31 cellular contexts compared by ENCODE assay signal in genomic region chr11:60854140-60854846, GRCh38. TPM values are rescaled to one million over a fixed set of nuclear protein-coding genes. Genes with fewer than 3 reads are reported as not detected.
A peak's percentile ranks its signal among the peaks of the same experiment; 100 is the strongest.
DNase-seq lines count a peak whose midpoint lies in the region; ATAC-seq, FAIRE-seq and TF ChIP-seq lines count a peak whose summit lies in the region.
"Had no signal": no experiment of that assay in that cellular context is flagged by ENCODE, and none has a peak within 500 bp of the region (broad histone marks: within the 10 kb centered on the region; RNA-seq: fewer than 3 reads in every experiment).

No MANE protein-coding gene starts in this region.

- in situ Hi-C loops in HepG2 (cut with HindIII; ENCODE audit: extremely low pct_ligation_motif_present, low pct_unique_long_range_greater_than_20kb), result no loop called here

- H3K79me2 ChIP-seq in HepG2 (ENCODE audit: insufficient read depth, low read length), result no peaks in the 10 kb centered on the region

- H3K9ac ChIP-seq in HepG2 (ENCODE audit: insufficient read depth, low read depth, low read length) (no peak overlapping the region), duodenal mucosa (ENCODE audit: low read depth in 1 of 2, low read length in 2 of 2) (peak overlapping the region in 1 of 2 donors; percentile 5)

- TF ChIP-seq CTCF in HepG2 (CRISPR knock-in tag; IDR thresholded peaks at IDR 0.05) (no peak), right lobe of liver (IDR thresholded peaks at IDR 0.05) (no peak), NB4 (IDR thresholded peaks at IDR 0.05; ENCODE audit: low read depth, low read length) (no peak), spleen (IDR thresholded peaks at IDR 0.05 in 8 of 11, conservative IDR thresholded peaks at IDR 0.05 in 3 of 11) (no peak)

- H3K4me3 Mint-ChIP-seq in activated T-cell treated with anti-CD3 and anti-CD28 coated beads, Interleukin-2, amount 50 U/mL, for 4 hours, result no peak overlapping the region
- H3K4me3 Mint-ChIP-seq: neural crest cell; stimulated activated naive B cell treated with anti-CD40 and anti-IgM and Interleukin-4, amounts not matched to agents 10 μg/mL and 1 μg/mL and 100 μg/mL, for 72 hours had no signal

- no TSS peak for BruUV-seq in HepG2 (replicated peaks; lab: Mats Ljungman, UMichigan)

- intact Hi-C loops in HepG2 (cut with micrococcal nuclease; ENCODE audit: unreplicated experiment) (no loop called here), right lobe of liver (cut with DNase I) (no loop called here), spleen (cut with DNase I; ENCODE audit: low total_unique reads) (no loop called here)

- WGBS in HepG2 (ENCODE audit: low lambda C conversion rate), result 85% methylated on average over 8 of the region's 8 CpGs
- 74% methylated on average over 3 of the region's 8 CpGs for whole genome bisulfite sequencing in right lobe of liver (ENCODE audit: insufficient coverage, low coverage, low lambda C conversion rate, missing lambda C conversion rate)
- 39 to 53% (median 45%) methylated on average over 6 to 8 of the region's 8 CpGs for WGBS in spleen, 5 donors

- H3K36me3 ChIP-seq in HepG2 (replicated peaks in 1 of 2; ENCODE audit: control insufficient read depth in 1 of 2, insufficient read depth in 2 of 2, low read length in 2 of 2), result peaks cover 17 to 29% of the 10 kb centered on the region in 2 experiments; a peak in 4 of 5 replicates
- H3K36me3 ChIP-seq in right lobe of liver, result peaks cover 0 to 3% (median 0%) of the 10 kb centered on the region in 4 donors
- peaks cover 4 to 27% of the 10 kb centered on the region in 2 donors for H3K36me3 ChIP-seq in duodenal mucosa (ENCODE audit: control insufficient read depth in 1 of 2, insufficient read depth in 2 of 2, low read length in 2 of 2)
- peaks cover 0 to 46% (median 36%) of the 10 kb centered on the region in 6 donors for H3K36me3 ChIP-seq in spleen

- H3K27me3 Mint-ChIP-seq in activated T-cell treated with anti-CD3 and anti-CD28 coated beads, Interleukin-2, amount 50 U/mL, for 4 hours (ENCODE audit: low read depth), result no peaks in the 10 kb centered on the region
- H3K27me3 Mint-ChIP-seq: stimulated activated naive B cell treated with anti-CD40 and anti-IgM and Interleukin-4, amounts not matched to agents 10 μg/mL and 1 μg/mL and 100 μg/mL, for 72 hours had no signal

- DNase-seq in HepG2 (ENCODE audit: low spot score) (no peak), right lobe of liver (no peak), NB4 (ENCODE audit: low read depth) (peak; percentile 66), spleen (peak; percentile 7), frontal cortex (ENCODE audit: low spot score in 2 of 2) (no peak)
- no peak for DNase-seq in activated T-cell treated with anti-CD3 and anti-CD28 coated beads, Interleukin-2, amount 50 U/mL, for 4 hours
- DNase-seq: activated CD4-positive, alpha-beta T cell treated with anti-CD3 and anti-CD28 coated beads for 1 hour; activated CD8-positive, alpha-beta memory T cell treated with anti-CD3 and anti-CD28 coated beads for 24 hours; activated naive CD4-positive, alpha-beta T cell; cerebellar nuclear complex; MG63; NCI-H1417 treated with DMSO at 0.1 percent for 48 hours; NCI-H2081; NCI-H2227 treated with DMSO at 0.1 percent for 48 hours; pancreas; sigmoid colon; stimulated activated naive B cell treated with anti-CD40 and anti-IgM and Interleukin-4, amounts not matched to agents 10 μg/mL and 1 μg/mL and 100 μg/mL, for 72 hours had no signal

- H3K4me1 Mint-ChIP-seq in activated T-cell treated with anti-CD3 and anti-CD28 coated beads, Interleukin-2, amount 50 U/mL, for 4 hours (ENCODE audit: low read depth), result peaks cover 16% of the 10 kb centered on the region

- H3K9me3 Mint-ChIP-seq in activated T-cell treated with anti-CD3 and anti-CD28 coated beads, Interleukin-2, amount 50 U/mL, for 4 hours, result no peaks in the 10 kb centered on the region
- H3K9me3 Mint-ChIP-seq: neural crest cell; stimulated activated naive B cell treated with anti-CD40 and anti-IgM and Interleukin-4, amounts not matched to agents 10 μg/mL and 1 μg/mL and 100 μg/mL, for 72 hours had no signal

- peak overlapping the region; percentile 81; the same call in 1 of the 2 replicates for H3K4me2 ChIP-seq in HepG2 (ENCODE audit: low read depth, low read length)

- CTCF ChIA-PET in HepG2 (lab: Yijun Ruan, JAX; ENCODE audit: low intra/inter-chr PET ratio, low total read pairs), result no interaction called here

- H3K9me3 ChIP-seq in HepG2 (ENCODE audit: low read length), result no peaks in the 10 kb centered on the region
- H3K9me3 ChIP-seq in right lobe of liver, result no peaks in the 10 kb centered on the region
- H3K9me3 ChIP-seq in duodenal mucosa (ENCODE audit: control insufficient read depth in 1 of 2, low read length in 2 of 2), result no peaks in the 10 kb centered on the region
- H3K9me3 ChIP-seq in spleen, result no peaks in the 10 kb centered on the region
- H3K9me3 ChIP-seq: MG63, mucosa of descending colon, pancreas, sigmoid colon, suprapubic skin had no signal

- no peak for TF ChIP-seq RAD21 in HepG2 (CRISPR knock-in tag; IDR thresholded peaks at IDR 0.05)

- POLR2A ChIA-PET in HepG2 (lab: Yijun Ruan, JAX), result interaction anchor here (1.0 to 2.6 kb wide), 3 partner anchors 9 to 12 kb away, joined by 3 to 26 read pairs (median 3); no protein-coding TSS in a partner anchor

- TF ChIP-seq POLR2A in HepG2 (IDR thresholded peaks at IDR 0.05; ENCODE audit: insufficient read depth in 1 of 2, low read depth in 2 of 2, low read length in 2 of 2), result no peak
- no peak for TF ChIP-seq POLR2A in right lobe of liver (IDR thresholded peaks at IDR 0.05)
- no peak for TF ChIP-seq POLR2A in NB4 (IDR thresholded peaks at IDR 0.05; ENCODE audit: extremely low read depth, insufficient read length)
- TF ChIP-seq POLR2A in spleen (IDR thresholded peaks at IDR 0.05), result no peak

- H3K4me1 ChIP-seq in HepG2 (ENCODE audit: insufficient read depth, low read length) (peaks cover 57% of the 10 kb centered on the region), right lobe of liver (peaks cover 0 to 5% (median 0%) of the 10 kb centered on the region in 4 donors), duodenal mucosa (ENCODE audit: control insufficient read depth in 1 of 2, insufficient read depth in 2 of 2, low read length in 2 of 2) (peaks cover 25 to 43% of the 10 kb centered on the region in 2 donors), spleen (peaks cover 0 to 12% (median 4%) of the 10 kb centered on the region in 6 donors)
- H3K4me1 ChIP-seq: pancreas, sigmoid colon, suprapubic skin had no signal

- peaks cover 16% of the 10 kb centered on the region for H3K36me3 Mint-ChIP-seq in activated T-cell treated with anti-CD3 and anti-CD28 coated beads, Interleukin-2, amount 50 U/mL, for 4 hours (ENCODE audit: insufficient read depth)

- FAIRE-seq in HepG2 (lab: Jason Lieb, UNC), result no peak
- FAIRE-seq in frontal cortex (lab: Jason Lieb, UNC), result no peak
- FAIRE-seq: endothelial cell of umbilical vein, GM12891, islet of Langerhans, pancreas had no signal

- TF ChIP-seq EP300 in HepG2 (IDR thresholded peaks at IDR 0.05; ENCODE audit: low read depth in 2 of 2, low read length in 2 of 2) (no peak), HepG2 (CRISPR knock-in tag; IDR thresholded peaks at IDR 0.05; ENCODE audit: borderline replicate concordance) (no peak)

- no peak for ATAC-seq in HepG2
- no peak for ATAC-seq in right lobe of liver
- ATAC-seq in activated T-cell treated with anti-CD3 and anti-CD28 coated beads, Interleukin-2, amount 50 U/mL, for 4 hours, result no peak
- ATAC-seq in HG03565 (IDR thresholded peaks at IDR 0.05; ENCODE audit: unreplicated experiment), result no peak
- ATAC-seq: mucosa of descending colon; Panc1; pancreas; stimulated activated naive B cell treated with anti-CD40 and anti-IgM and Interleukin-4, amounts not matched to agents 10 μg/mL and 1 μg/mL and 100 μg/mL, for 72 hours had no signal

- H2AFZ ChIP-seq in HepG2 (ENCODE audit: low read length), result no peak overlapping the region

- H3K4me3 ChIP-seq in HepG2 (replicated peaks in 1 of 3; ENCODE audit: insufficient read depth in 1 of 3, low read depth in 2 of 3, low read length in 3 of 3), result 0 out of 6 replicates have a peak overlapping the region, but pooled peaks of 1 of the 3 experiments have one; percentile 49
- no peak overlapping the region for H3K4me3 ChIP-seq in right lobe of liver
- H3K4me3 ChIP-seq in NB4 (ENCODE audit: low read depth, low read length), result no peak overlapping the region
- peak overlapping the region; percentile 24 to 58 for H3K4me3 ChIP-seq in duodenal mucosa (ENCODE audit: low read depth in 1 of 2, low read length in 2 of 2)
- no peak overlapping the region for H3K4me3 ChIP-seq in spleen
- H3K4me3 ChIP-seq: MG63, mucosa of descending colon, pancreas, sigmoid colon, suprapubic skin had no signal

- H4K20me1 ChIP-seq in HepG2 (ENCODE audit: insufficient read depth, low read length), result no peaks in the 10 kb centered on the region

- H3K27ac ChIP-seq in HepG2 (ENCODE audit: extremely low read length, insufficient read depth, low read length) (no peak overlapping the region), right lobe of liver (no peak overlapping the region), duodenal mucosa (ENCODE audit: low read depth, low read length) (no peak overlapping the region), spleen (no peak overlapping the region)
- H3K27ac ChIP-seq: pancreas, sigmoid colon, suprapubic skin had no signal

- no peaks in the 10 kb centered on the region for H3K27me3 ChIP-seq in HepG2 (ENCODE audit: control insufficient read depth in 1 of 2, insufficient read depth in 2 of 2, low read length in 2 of 2)
- H3K27me3 ChIP-seq in right lobe of liver, result no peaks in the 10 kb centered on the region
- no peaks in the 10 kb centered on the region for H3K27me3 ChIP-seq in duodenal mucosa (ENCODE audit: control insufficient read depth in 1 of 2, insufficient read depth in 2 of 2, low read length in 2 of 2)
- no peaks in the 10 kb centered on the region for H3K27me3 ChIP-seq in spleen (replicated peaks in 1 of 7)
- H3K27me3 ChIP-seq: dorsolateral prefrontal cortex, MG63, pancreas, suprapubic skin had no signal

RNA-seq across cellular contexts. Expression of gene PTGDR2, which starts 1.5 kb away (rescaled TPM):
- total RNA-seq in HepG2 (2016; rRNA removed; fragmentation: Illumina TruSeq; extraction: Trizol) (1.0 and 2.5 TPM in 2 replicates), right lobe of liver (under 1 TPM in 5 of 6 experiments, not detected in 1; 0.07 to 0.18 (median 0.12) TPM), spleen (1 to 10 TPM in 1 of 7 donors, under 1 TPM in 5, not detected in 1; 0.16 to 1.1 (median 0.48) TPM), frontal cortex (1.6 TPM)
- total RNA-seq in HepG2 (2016; cell fraction: cytosol; rRNA removed; fragmentation: Illumina TruSeq; extraction: Trizol; ENCODE audit: low read depth), result 0.40 and 0.53 TPM in 2 replicates
- 1.1 and 2.4 TPM in 2 replicates for total RNA-seq in HepG2 (2016; cell fraction: insoluble cytoplasmic fraction; rRNA removed; fragmentation: Illumina TruSeq; extraction: Trizol)
- 1.1 and 1.3 TPM in 2 replicates for total RNA-seq in HepG2 (2016; cell fraction: membrane; rRNA removed; fragmentation: Illumina TruSeq; extraction: Trizol)
- 1.8 and 2.0 TPM in 2 replicates for total RNA-seq in HepG2 (2016; cell fraction: nucleus; rRNA removed; fragmentation: Illumina TruSeq; extraction: Trizol)
- polyA plus RNA-seq in HepG2 (2011; rRNA removed) (1.9 and 2.1 TPM in 2 replicates), spleen (under 1 TPM; 0.10 to 0.22 (median 0.14) TPM)
- polyA plus RNA-seq in HepG2 (2011; cell fraction: cytosol; rRNA removed), result 1.9 and 2.2 TPM in 2 replicates
- polyA plus RNA-seq in HepG2 (2011; cell fraction: nucleus; rRNA removed), result 1.7 and 1.8 TPM in 2 replicates
- 1.7 and 2.1 TPM in 2 replicates for polyA plus RNA-seq in HepG2 (2012)
- 0.24 and 0.38 TPM in 2 replicates for polyA plus RNA-seq in HepG2 (2016; cell fraction: cytosol; fragmentation: Illumina TruSeq; extraction: Trizol; ENCODE audit: low read depth)
- 1.1 and 1.2 TPM in 2 replicates for polyA plus RNA-seq in HepG2 (2016; cell fraction: insoluble cytoplasmic fraction; fragmentation: Illumina TruSeq; extraction: Trizol; ENCODE audit: low read depth)
- polyA plus RNA-seq in HepG2 (2016; cell fraction: membrane; fragmentation: Illumina TruSeq; extraction: Trizol; ENCODE audit: low read depth), result 0.70 and 0.73 TPM in 2 replicates
- 2.8 and 3.2 TPM in 2 replicates for polyA plus RNA-seq in HepG2 (2016; cell fraction: nucleus; fragmentation: Illumina TruSeq; extraction: Trizol; ENCODE audit: insufficient read depth, low read depth)
- 9.7 TPM in 1 of 2 replicates, not detected in the other for polyA minus RNA-seq in HepG2 (2011; rRNA and poly(A)+ RNA removed; ENCODE audit: low replicate concordance)
- 2.4 and 3.0 TPM in 2 replicates for polyA minus RNA-seq in HepG2 (2011; cell fraction: cytosol; rRNA and poly(A)+ RNA removed)
- polyA minus RNA-seq in HepG2 (2011; cell fraction: nucleus; rRNA and poly(A)+ RNA removed), result 0.64 and 0.99 TPM in 2 replicates
- under 1 TPM; 0.23 to 0.45 (median 0.35) TPM for total RNA-seq in activated T-cell treated with anti-CD3 and anti-CD28 coated beads, Interleukin-2, amount 50 U/mL, for 4 hours
- total RNA-seq: glomerular endothelial cell, H4 had no signal
- polyA plus RNA-seq: endothelial cell of umbilical vein had no signal

RNA-seq across cellular contexts. Expression of gene CCDC86, which starts 12.4 kb away (rescaled TPM):
- total RNA-seq in HepG2 (2016; rRNA removed; fragmentation: Illumina TruSeq; extraction: Trizol) (37.6 and 46.6 TPM in 2 replicates), right lobe of liver (10 to 100 TPM in 2 of 6 experiments, 1 to 10 TPM in 4; 4.9 to 17.8 (median 8.6) TPM), spleen (10 to 100 TPM in 6 of 7 donors, 1 to 10 TPM in 1; 8.3 to 21.6 (median 11.3) TPM), frontal cortex (2.9 TPM)
- total RNA-seq in HepG2 (2016; cell fraction: cytosol; rRNA removed; fragmentation: Illumina TruSeq; extraction: Trizol; ENCODE audit: low read depth), result 9.1 and 11.2 TPM in 2 replicates
- 39.4 and 39.7 TPM in 2 replicates for total RNA-seq in HepG2 (2016; cell fraction: insoluble cytoplasmic fraction; rRNA removed; fragmentation: Illumina TruSeq; extraction: Trizol)
- total RNA-seq in HepG2 (2016; cell fraction: membrane; rRNA removed; fragmentation: Illumina TruSeq; extraction: Trizol), result 22.6 and 23.6 TPM in 2 replicates
- 28.6 and 33.4 TPM in 2 replicates for total RNA-seq in HepG2 (2016; cell fraction: nucleus; rRNA removed; fragmentation: Illumina TruSeq; extraction: Trizol)
- polyA plus RNA-seq in HepG2 (2011; rRNA removed) (33.8 and 34.4 TPM in 2 replicates), spleen (10 to 100 TPM in 2 of 3 donors, 1 to 10 TPM in 1; 7.6 to 15.4 (median 13.3) TPM)
- polyA plus RNA-seq in HepG2 (2011; cell fraction: cytosol; rRNA removed), result 20.2 and 30.1 TPM in 2 replicates
- polyA plus RNA-seq in HepG2 (2011; cell fraction: nucleus; rRNA removed), result 36.2 and 51.2 TPM in 2 replicates
- 25.4 and 41.0 TPM in 2 replicates for polyA plus RNA-seq in HepG2 (2012)
- 24.5 and 27.7 TPM in 2 replicates for polyA plus RNA-seq in HepG2 (2016; cell fraction: cytosol; fragmentation: Illumina TruSeq; extraction: Trizol; ENCODE audit: low read depth)
- polyA plus RNA-seq in HepG2 (2016; cell fraction: insoluble cytoplasmic fraction; fragmentation: Illumina TruSeq; extraction: Trizol; ENCODE audit: low read depth), result 95.3 and 116 TPM in 2 replicates
- 36.9 and 39.7 TPM in 2 replicates for polyA plus RNA-seq in HepG2 (2016; cell fraction: membrane; fragmentation: Illumina TruSeq; extraction: Trizol; ENCODE audit: low read depth)
- 84.0 and 92.6 TPM in 2 replicates for polyA plus RNA-seq in HepG2 (2016; cell fraction: nucleus; fragmentation: Illumina TruSeq; extraction: Trizol; ENCODE audit: insufficient read depth, low read depth)
- polyA minus RNA-seq in HepG2 (2011; rRNA and poly(A)+ RNA removed; ENCODE audit: low replicate concordance), result 28.0 and 49.7 TPM in 2 replicates
- polyA minus RNA-seq in HepG2 (2011; cell fraction: cytosol; rRNA and poly(A)+ RNA removed), result 12.4 and 17.5 TPM in 2 replicates
- polyA minus RNA-seq in HepG2 (2011; cell fraction: nucleus; rRNA and poly(A)+ RNA removed), result 11.7 and 14.2 TPM in 2 replicates
- total RNA-seq in activated T-cell treated with anti-CD3 and anti-CD28 coated beads, Interleukin-2, amount 50 U/mL, for 4 hours, result 100 to 1,000 TPM; 182 to 218 (median 190) TPM

RNA-seq across cellular contexts. Expression of gene ZP1, which starts 13.0 kb away (rescaled TPM):
- total RNA-seq in HepG2 (2016; rRNA removed; fragmentation: Illumina TruSeq; extraction: Trizol), result not detected in 2 replicates
- not detected in 2 replicates for total RNA-seq in HepG2 (2016; cell fraction: cytosol; rRNA removed; fragmentation: Illumina TruSeq; extraction: Trizol; ENCODE audit: low read depth)
- total RNA-seq in HepG2 (2016; cell fraction: insoluble cytoplasmic fraction; rRNA removed; fragmentation: Illumina TruSeq; extraction: Trizol), result not detected in 2 replicates
- total RNA-seq in HepG2 (2016; cell fraction: membrane; rRNA removed; fragmentation: Illumina TruSeq; extraction: Trizol), result not detected in 2 replicates
- total RNA-seq in HepG2 (2016; cell fraction: nucleus; rRNA removed; fragmentation: Illumina TruSeq; extraction: Trizol), result not detected in 2 replicates
- 0.16 and 0.26 TPM in 2 replicates for polyA plus RNA-seq in HepG2 (2011; rRNA removed)
- 0.05 and 0.25 TPM in 2 replicates for polyA plus RNA-seq in HepG2 (2011; cell fraction: cytosol; rRNA removed)
- polyA plus RNA-seq in HepG2 (2011; cell fraction: nucleus; rRNA removed), result 0.82 and 1.1 TPM in 2 replicates
- not detected in 2 replicates for polyA plus RNA-seq in HepG2 (2012)
- not detected in 2 replicates for polyA plus RNA-seq in HepG2 (2016; cell fraction: cytosol; fragmentation: Illumina TruSeq; extraction: Trizol; ENCODE audit: low read depth)
- not detected in 2 replicates for polyA plus RNA-seq in HepG2 (2016; cell fraction: insoluble cytoplasmic fraction; fragmentation: Illumina TruSeq; extraction: Trizol; ENCODE audit: low read depth)
- not detected in 2 replicates for polyA plus RNA-seq in HepG2 (2016; cell fraction: membrane; fragmentation: Illumina TruSeq; extraction: Trizol; ENCODE audit: low read depth)
- polyA plus RNA-seq in HepG2 (2016; cell fraction: nucleus; fragmentation: Illumina TruSeq; extraction: Trizol; ENCODE audit: insufficient read depth, low read depth), result not detected in 2 replicates
- polyA minus RNA-seq in HepG2 (2011; rRNA and poly(A)+ RNA removed; ENCODE audit: low replicate concordance), result not detected in 2 replicates
- polyA minus RNA-seq in HepG2 (2011; cell fraction: cytosol; rRNA and poly(A)+ RNA removed), result not detected in 2 replicates
- polyA minus RNA-seq in HepG2 (2011; cell fraction: nucleus; rRNA and poly(A)+ RNA removed), result not detected in 2 replicates
- not detected for total RNA-seq in right lobe of liver
- total RNA-seq in spleen, result not detected
- polyA plus RNA-seq in spleen, result under 1 TPM in 2 of 3 donors, not detected in 1; 0.05 to 0.07 TPM
- not detected for total RNA-seq in frontal cortex
- not detected for total RNA-seq in activated T-cell treated with anti-CD3 and anti-CD28 coated beads, Interleukin-2, amount 50 U/mL, for 4 hours
- total RNA-seq: endothelial cell of umbilical vein, glomerular endothelial cell, liver, neural crest cell, pancreas, sigmoid colon, urinary bladder had no signal
- polyA plus RNA-seq: endothelial cell of umbilical vein, liver had no signal

RNA-seq across cellular contexts. Expression of gene PRPF19, which starts 52.1 kb away (rescaled TPM):
- total RNA-seq in HepG2 (2016; rRNA removed; fragmentation: Illumina TruSeq; extraction: Trizol) (91.1 and 115 TPM in 2 replicates), right lobe of liver (10 to 100 TPM; 45.5 to 82.6 (median 48.3) TPM), spleen (10 to 100 TPM; 58.7 to 81.1 (median 73.4) TPM), frontal cortex (37.5 TPM)
- 16.1 and 16.4 TPM in 2 replicates for total RNA-seq in HepG2 (2016; cell fraction: cytosol; rRNA removed; fragmentation: Illumina TruSeq; extraction: Trizol; ENCODE audit: low read depth)
- total RNA-seq in HepG2 (2016; cell fraction: insoluble cytoplasmic fraction; rRNA removed; fragmentation: Illumina TruSeq; extraction: Trizol), result 93.5 and 104 TPM in 2 replicates
- total RNA-seq in HepG2 (2016; cell fraction: membrane; rRNA removed; fragmentation: Illumina TruSeq; extraction: Trizol), result 37.9 and 40.5 TPM in 2 replicates
- 52.4 and 56.0 TPM in 2 replicates for total RNA-seq in HepG2 (2016; cell fraction: nucleus; rRNA removed; fragmentation: Illumina TruSeq; extraction: Trizol)
- polyA plus RNA-seq in HepG2 (2011; rRNA removed) (25.0 and 27.4 TPM in 2 replicates), spleen (10 to 100 TPM; 65.2 to 76.7 (median 66.4) TPM)
- 19.8 and 29.8 TPM in 2 replicates for polyA plus RNA-seq in HepG2 (2011; cell fraction: cytosol; rRNA removed)
- 32.6 and 32.8 TPM in 2 replicates for polyA plus RNA-seq in HepG2 (2011; cell fraction: nucleus; rRNA removed)
- polyA plus RNA-seq in HepG2 (2012), result 56.0 and 62.2 TPM in 2 replicates
- 14.7 and 16.9 TPM in 2 replicates for polyA plus RNA-seq in HepG2 (2016; cell fraction: cytosol; fragmentation: Illumina TruSeq; extraction: Trizol; ENCODE audit: low read depth)
- 125 and 138 TPM in 2 replicates for polyA plus RNA-seq in HepG2 (2016; cell fraction: insoluble cytoplasmic fraction; fragmentation: Illumina TruSeq; extraction: Trizol; ENCODE audit: low read depth)
- polyA plus RNA-seq in HepG2 (2016; cell fraction: membrane; fragmentation: Illumina TruSeq; extraction: Trizol; ENCODE audit: low read depth), result 33.6 and 36.5 TPM in 2 replicates
- polyA plus RNA-seq in HepG2 (2016; cell fraction: nucleus; fragmentation: Illumina TruSeq; extraction: Trizol; ENCODE audit: insufficient read depth, low read depth), result 76.8 and 76.9 TPM in 2 replicates
- 52.3 and 71.1 TPM in 2 replicates for polyA minus RNA-seq in HepG2 (2011; rRNA and poly(A)+ RNA removed; ENCODE audit: low replicate concordance)
- 22.3 and 28.6 TPM in 2 replicates for polyA minus RNA-seq in HepG2 (2011; cell fraction: cytosol; rRNA and poly(A)+ RNA removed)
- polyA minus RNA-seq in HepG2 (2011; cell fraction: nucleus; rRNA and poly(A)+ RNA removed), result 33.5 and 39.2 TPM in 2 replicates
- total RNA-seq in activated T-cell treated with anti-CD3 and anti-CD28 coated beads, Interleukin-2, amount 50 U/mL, for 4 hours, result 100 to 1,000 TPM; 297 to 335 (median 311) TPM

RNA-seq across cellular contexts. Expression of gene TMEM109, which starts 59.7 kb away (rescaled TPM):
- 10.7 and 18.0 TPM in 2 replicates for total RNA-seq in HepG2 (2016; rRNA removed; fragmentation: Illumina TruSeq; extraction: Trizol)
- total RNA-seq in HepG2 (2016; cell fraction: cytosol; rRNA removed; fragmentation: Illumina TruSeq; extraction: Trizol; ENCODE audit: low read depth), result 4.0 TPM in 2 replicates
- 10.2 and 18.3 TPM in 2 replicates for total RNA-seq in HepG2 (2016; cell fraction: insoluble cytoplasmic fraction; rRNA removed; fragmentation: Illumina TruSeq; extraction: Trizol)
- total RNA-seq in HepG2 (2016; cell fraction: membrane; rRNA removed; fragmentation: Illumina TruSeq; extraction: Trizol), result 8.4 and 9.5 TPM in 2 replicates
- total RNA-seq in HepG2 (2016; cell fraction: nucleus; rRNA removed; fragmentation: Illumina TruSeq; extraction: Trizol), result 14.1 and 14.6 TPM in 2 replicates
- polyA plus RNA-seq in HepG2 (2011; rRNA removed), result 7.7 and 12.2 TPM in 2 replicates
- polyA plus RNA-seq in HepG2 (2011; cell fraction: cytosol; rRNA removed), result 9.5 and 10.2 TPM in 2 replicates
- 5.5 and 8.4 TPM in 2 replicates for polyA plus RNA-seq in HepG2 (2011; cell fraction: nucleus; rRNA removed)
- 12.8 and 19.4 TPM in 2 replicates for polyA plus RNA-seq in HepG2 (2012)
- 3.7 TPM in 2 replicates for polyA plus RNA-seq in HepG2 (2016; cell fraction: cytosol; fragmentation: Illumina TruSeq; extraction: Trizol; ENCODE audit: low read depth)
- polyA plus RNA-seq in HepG2 (2016; cell fraction: insoluble cytoplasmic fraction; fragmentation: Illumina TruSeq; extraction: Trizol; ENCODE audit: low read depth), result 12.7 and 13.2 TPM in 2 replicates
- 8.3 and 10.0 TPM in 2 replicates for polyA plus RNA-seq in HepG2 (2016; cell fraction: membrane; fragmentation: Illumina TruSeq; extraction: Trizol; ENCODE audit: low read depth)
- polyA plus RNA-seq in HepG2 (2016; cell fraction: nucleus; fragmentation: Illumina TruSeq; extraction: Trizol; ENCODE audit: insufficient read depth, low read depth), result 29.4 and 33.0 TPM in 2 replicates
- 9.0 and 55.3 TPM in 2 replicates for polyA minus RNA-seq in HepG2 (2011; rRNA and poly(A)+ RNA removed; ENCODE audit: low replicate concordance)
- 5.5 and 9.1 TPM in 2 replicates for polyA minus RNA-seq in HepG2 (2011; cell fraction: cytosol; rRNA and poly(A)+ RNA removed)
- polyA minus RNA-seq in HepG2 (2011; cell fraction: nucleus; rRNA and poly(A)+ RNA removed), result 2.2 and 4.5 TPM in 2 replicates
- total RNA-seq in right lobe of liver, result 10 to 100 TPM; 29.0 to 40.9 (median 34.1) TPM
- total RNA-seq in spleen, result 100 to 1,000 TPM in 6 of 7 donors, 10 to 100 TPM in 1; 82.1 to 125 (median 109) TPM
- polyA plus RNA-seq in spleen, result 10 to 100 TPM; 53.6 to 84.7 (median 84.5) TPM
- 9.4 TPM for total RNA-seq in frontal cortex
- total RNA-seq in activated T-cell treated with anti-CD3 and anti-CD28 coated beads, Interleukin-2, amount 50 U/mL, for 4 hours, result 100 to 1,000 TPM; 184 to 216 (median 204) TPM

Comparison
In these comparisons a context has a peak if more than half of its experiments do, and no peak if none do; other contexts are left out.
1. DNase-seq: peak in NB4 (single experiment) and spleen (single experiment); none in HepG2 (single experiment), right lobe of liver (0 of 3), frontal cortex (0 of 2) and activated T-cell treated with anti-CD3 and anti-CD28 coated beads, Interleukin-2, amount 50 U/mL, for 4 hours (single experiment).
2. H3K4me3 ChIP-seq: peak in duodenal mucosa (2 of 2); none in right lobe of liver (0 of 3), NB4 (single experiment) and spleen (0 of 8).